ENCODE assay signal across 1 cellular context in genomic region chr9:93159601-93160418, GRCh38.
TF ChIP-seq lines count a peak whose summit lies in the region.

No MANE protein-coding gene starts in this region.

TF ChIP-seq in HepG2, 621 proteins besides CTCF, POLR2A, EP300 and RAD21 (continued from another document and continues in another):
- TF ChIP-seq PLSCR1 (CRISPR knock-in tag; IDR thresholded peaks at IDR 0.05; ENCODE audit: borderline replicate concordance) (no peak), GABPA (IDR thresholded peaks at IDR 0.05; ENCODE audit: low read depth, low read length) (no peak), GABPA (CRISPR knock-in tag; IDR thresholded peaks at IDR 0.05; ENCODE audit: low read depth) (no peak), ZNF7 (CRISPR knock-in tag; IDR thresholded peaks at IDR 0.05) (no peak), ATF1 (CRISPR knock-in tag; IDR thresholded peaks at IDR 0.05) (no peak), MZF1 (CRISPR knock-in tag; IDR thresholded peaks at IDR 0.05; ENCODE audit: borderline replicate concordance) (no peak), ZFAT (CRISPR knock-in tag; conservative IDR thresholded peaks at IDR 0.05) (no peak), NFIC (IDR thresholded peaks at IDR 0.05; ENCODE audit: low read length) (no peak), ZZZ3 (CRISPR knock-in tag; IDR thresholded peaks at IDR 0.05; ENCODE audit: borderline replicate concordance) (no peak), HOXA7 (CRISPR knock-in tag; IDR thresholded peaks at IDR 0.05) (no peak), ZNF121 (CRISPR knock-in tag; IDR thresholded peaks at IDR 0.05) (no peak), YEATS2 (CRISPR knock-in tag; IDR thresholded peaks at IDR 0.05; ENCODE audit: borderline replicate concordance) (no peak; the same call in 1 of the 2 replicates), NAIF1 (CRISPR knock-in tag; IDR thresholded peaks at IDR 0.05; ENCODE audit: borderline replicate concordance) (no peak), SYNCRIP (IDR thresholded peaks at IDR 0.05; ENCODE audit: insufficient read depth, low read depth, low read length) (no peak), FOXC1 (CRISPR knock-in tag; IDR thresholded peaks at IDR 0.05; ENCODE audit: borderline replicate concordance) (0 out of 2 replicates have a peak, but pooled peaks have one; percentile 37), IRX3 (CRISPR knock-in tag; IDR thresholded peaks at IDR 0.05; ENCODE audit: borderline replicate concordance, low read depth) (no peak), NR0B2 (CRISPR knock-in tag; IDR thresholded peaks at IDR 0.05) (no peak), SNRNP70 (IDR thresholded peaks at IDR 0.05; ENCODE audit: low read depth, low read length) (no peak), NBN (conservative IDR thresholded peaks at IDR 0.05) (no peak), CC2D1A (CRISPR knock-in tag; IDR thresholded peaks at IDR 0.05) (no peak), SNAPC5 (CRISPR knock-in tag; IDR thresholded peaks at IDR 0.05; ENCODE audit: borderline replicate concordance) (no peak), ZNF75D (CRISPR knock-in tag; IDR thresholded peaks at IDR 0.05; ENCODE audit: borderline replicate concordance) (no peak), TBP (CRISPR knock-in tag; IDR thresholded peaks at IDR 0.05) (no peak), RNF2 (conservative IDR thresholded peaks at IDR 0.05; ENCODE audit: low read depth) (no peak), AKAP8 (CRISPR knock-in tag; IDR thresholded peaks at IDR 0.05) (no peak), CBX5 (CRISPR knock-in tag; IDR thresholded peaks at IDR 0.05; ENCODE audit: borderline replicate concordance) (peak; percentile 55; the same call in 1 of the 2 replicates), ZNF776 (CRISPR knock-in tag; IDR thresholded peaks at IDR 0.05) (no peak), MBNL3 (CRISPR knock-in tag; conservative IDR thresholded peaks at IDR 0.05) (no peak), ZNF709 (CRISPR knock-in tag; IDR thresholded peaks at IDR 0.05) (no peak), EHMT2 (IDR thresholded peaks at IDR 0.05; ENCODE audit: borderline replicate concordance, low read depth, low read length) (no peak), ZNF839 (CRISPR knock-in tag; IDR thresholded peaks at IDR 0.05; ENCODE audit: borderline replicate concordance) (no peak), NCOR1 (IDR thresholded peaks at IDR 0.05; ENCODE audit: borderline replicate concordance, low read length) (no peak), ZNF773 (CRISPR knock-in tag; IDR thresholded peaks at IDR 0.05; ENCODE audit: borderline replicate concordance) (no peak), ZNF562 (CRISPR knock-in tag; IDR thresholded peaks at IDR 0.05; ENCODE audit: borderline replicate concordance) (no peak), LCORL (IDR thresholded peaks at IDR 0.05) (no peak), LCORL (CRISPR knock-in tag; IDR thresholded peaks at IDR 0.05) (peak; percentile 88), ZNF264 (CRISPR knock-in tag; IDR thresholded peaks at IDR 0.05) (no peak), SOX13 (IDR thresholded peaks at IDR 0.05) (no peak), SOX13 (CRISPR knock-in tag; conservative IDR thresholded peaks at IDR 0.05 in 1 of 2, IDR thresholded peaks at IDR 0.05 in 1 of 2) (no peak; a peak in 1 of 4 replicates), CENPT (CRISPR knock-in tag; IDR thresholded peaks at IDR 0.05; ENCODE audit: low read depth) (no peak), SNAPC2 (CRISPR knock-in tag; IDR thresholded peaks at IDR 0.05) (no peak), CREM (IDR thresholded peaks at IDR 0.05) (no peak), CREM (CRISPR knock-in tag; IDR thresholded peaks at IDR 0.05) (no peak), ZNF460 (CRISPR knock-in tag; IDR thresholded peaks at IDR 0.05; ENCODE audit: borderline replicate concordance) (no peak; the same call in 1 of the 2 replicates), TBL1XR1 (IDR thresholded peaks at IDR 0.05; ENCODE audit: borderline replicate concordance, low read length, partially characterized antibody) (no peak), BORCS8-MEF2B (CRISPR knock-in tag; IDR thresholded peaks at IDR 0.05) (no peak), JUND (CRISPR knock-in tag; IDR thresholded peaks at IDR 0.05) (no peak), MXD1 (CRISPR knock-in tag; IDR thresholded peaks at IDR 0.05) (no peak), RBM22 (optimal IDR thresholded peaks at IDR 0.05; ENCODE audit: low read length) (no peak)
- TF ChIP-seq, protein P1, sequence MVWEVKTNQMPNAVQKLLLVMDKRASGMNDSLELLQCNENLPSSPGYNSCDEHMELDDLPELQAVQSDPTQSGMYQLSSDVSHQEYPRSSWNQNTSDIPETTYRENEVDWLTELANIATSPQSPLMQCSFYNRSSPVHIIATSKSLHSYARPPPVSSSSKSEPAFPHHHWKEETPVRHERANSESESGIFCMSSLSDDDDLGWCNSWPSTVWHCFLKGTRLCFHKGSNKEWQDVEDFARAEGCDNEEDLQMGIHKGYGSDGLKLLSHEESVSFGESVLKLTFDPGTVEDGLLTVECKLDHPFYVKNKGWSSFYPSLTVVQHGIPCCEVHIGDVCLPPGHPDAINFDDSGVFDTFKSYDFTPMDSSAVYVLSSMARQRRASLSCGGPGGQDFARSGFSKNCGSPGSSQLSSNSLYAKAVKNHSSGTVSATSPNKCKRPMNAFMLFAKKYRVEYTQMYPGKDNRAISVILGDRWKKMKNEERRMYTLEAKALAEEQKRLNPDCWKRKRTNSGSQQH (CRISPR knock-in tag; IDR thresholded peaks at IDR 0.05; ENCODE audit: low read depth), result no peak
- TF ChIP-seq, protein P2, sequence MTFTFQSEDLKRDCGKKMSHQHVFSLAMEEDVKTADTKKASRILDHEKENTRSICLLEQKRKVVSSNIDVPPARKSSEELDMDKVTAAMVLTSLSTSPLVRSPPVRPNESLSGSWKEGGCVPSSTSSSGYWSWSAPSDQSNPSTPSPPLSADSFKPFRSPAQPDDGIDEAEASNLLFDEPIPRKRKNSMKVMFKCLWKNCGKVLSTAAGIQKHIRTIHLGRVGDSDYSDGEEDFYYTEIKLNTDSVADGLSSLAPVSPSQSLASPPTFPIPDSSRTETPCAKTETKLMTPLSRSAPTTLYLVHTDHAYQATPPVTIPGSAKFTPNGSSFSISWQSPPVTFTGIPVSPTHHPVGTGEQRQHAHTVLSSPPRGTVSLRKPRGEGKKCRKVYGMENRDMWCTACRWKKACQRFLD (CRISPR knock-in tag; IDR thresholded peaks at IDR 0.05; ENCODE audit: borderline replicate concordance), result no peak
- TF ChIP-seq, protein P3, sequence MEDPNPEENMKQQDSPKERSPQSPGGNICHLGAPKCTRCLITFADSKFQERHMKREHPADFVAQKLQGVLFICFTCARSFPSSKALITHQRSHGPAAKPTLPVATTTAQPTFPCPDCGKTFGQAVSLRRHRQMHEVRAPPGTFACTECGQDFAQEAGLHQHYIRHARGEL (CRISPR knock-in tag; IDR thresholded peaks at IDR 0.05), result no peak
- TF ChIP-seq, protein P4, sequence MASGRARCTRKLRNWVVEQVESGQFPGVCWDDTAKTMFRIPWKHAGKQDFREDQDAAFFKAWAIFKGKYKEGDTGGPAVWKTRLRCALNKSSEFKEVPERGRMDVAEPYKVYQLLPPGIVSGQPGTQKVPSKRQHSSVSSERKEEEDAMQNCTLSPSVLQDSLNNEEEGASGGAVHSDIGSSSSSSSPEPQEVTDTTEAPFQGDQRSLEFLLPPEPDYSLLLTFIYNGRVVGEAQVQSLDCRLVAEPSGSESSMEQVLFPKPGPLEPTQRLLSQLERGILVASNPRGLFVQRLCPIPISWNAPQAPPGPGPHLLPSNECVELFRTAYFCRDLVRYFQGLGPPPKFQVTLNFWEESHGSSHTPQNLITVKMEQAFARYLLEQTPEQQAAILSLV (CRISPR knock-in tag; IDR thresholded peaks at IDR 0.05; ENCODE audit: borderline replicate concordance), result no peak
- TF ChIP-seq, protein P5, sequence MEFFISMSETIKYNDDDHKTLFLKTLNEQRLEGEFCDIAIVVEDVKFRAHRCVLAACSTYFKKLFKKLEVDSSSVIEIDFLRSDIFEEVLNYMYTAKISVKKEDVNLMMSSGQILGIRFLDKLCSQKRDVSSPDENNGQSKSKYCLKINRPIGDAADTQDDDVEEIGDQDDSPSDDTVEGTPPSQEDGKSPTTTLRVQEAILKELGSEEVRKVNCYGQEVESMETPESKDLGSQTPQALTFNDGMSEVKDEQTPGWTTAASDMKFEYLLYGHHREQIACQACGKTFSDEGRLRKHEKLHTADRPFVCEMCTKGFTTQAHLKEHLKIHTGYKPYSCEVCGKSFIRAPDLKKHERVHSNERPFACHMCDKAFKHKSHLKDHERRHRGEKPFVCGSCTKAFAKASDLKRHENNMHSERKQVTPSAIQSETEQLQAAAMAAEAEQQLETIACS (CRISPR knock-in tag; IDR thresholded peaks at IDR 0.05), result no peak
- TF ChIP-seq, protein P6, sequence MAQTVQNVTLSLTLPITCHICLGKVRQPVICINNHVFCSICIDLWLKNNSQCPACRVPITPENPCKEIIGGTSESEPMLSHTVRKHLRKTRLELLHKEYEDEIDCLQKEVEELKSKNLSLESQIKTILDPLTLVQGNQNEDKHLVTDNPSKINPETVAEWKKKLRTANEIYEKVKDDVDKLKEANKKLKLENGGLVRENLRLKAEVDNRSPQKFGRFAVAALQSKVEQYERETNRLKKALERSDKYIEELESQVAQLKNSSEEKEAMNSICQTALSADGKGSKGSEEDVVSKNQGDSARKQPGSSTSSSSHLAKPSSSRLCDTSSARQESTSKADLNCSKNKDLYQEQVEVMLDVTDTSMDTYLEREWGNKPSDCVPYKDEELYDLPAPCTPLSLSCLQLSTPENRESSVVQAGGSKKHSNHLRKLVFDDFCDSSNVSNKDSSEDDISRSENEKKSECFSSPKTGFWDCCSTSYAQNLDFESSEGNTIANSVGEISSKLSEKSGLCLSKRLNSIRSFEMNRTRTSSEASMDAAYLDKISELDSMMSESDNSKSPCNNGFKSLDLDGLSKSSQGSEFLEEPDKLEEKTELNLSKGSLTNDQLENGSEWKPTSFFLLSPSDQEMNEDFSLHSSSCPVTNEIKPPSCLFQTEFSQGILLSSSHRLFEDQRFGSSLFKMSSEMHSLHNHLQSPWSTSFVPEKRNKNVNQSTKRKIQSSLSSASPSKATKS (CRISPR knock-in tag; IDR thresholded peaks at IDR 0.05), result no peak
- TF ChIP-seq, protein P7, sequence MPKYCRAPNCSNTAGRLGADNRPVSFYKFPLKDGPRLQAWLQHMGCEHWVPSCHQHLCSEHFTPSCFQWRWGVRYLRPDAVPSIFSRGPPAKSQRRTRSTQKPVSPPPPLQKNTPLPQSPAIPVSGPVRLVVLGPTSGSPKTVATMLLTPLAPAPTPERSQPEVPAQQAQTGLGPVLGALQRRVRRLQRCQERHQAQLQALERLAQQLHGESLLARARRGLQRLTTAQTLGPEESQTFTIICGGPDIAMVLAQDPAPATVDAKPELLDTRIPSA (CRISPR knock-in tag; IDR thresholded peaks at IDR 0.05; ENCODE audit: borderline replicate concordance), result no peak
